13 cellular contexts compared by ENCODE assay signal in genomic region chr9:134138292-134138691, GRCh38. TPM values are rescaled to one million over a fixed set of nuclear protein-coding genes. Genes with fewer than 3 reads are reported as not detected.
DNase-seq lines count a peak whose midpoint lies in the region; ATAC-seq and TF ChIP-seq lines count a peak whose summit lies in the region.
"Had no signal": no experiment of that assay in that cellular context is flagged by ENCODE, and none has a peak within 500 bp of the region (broad histone marks: within the 10 kb centered on the region; RNA-seq: fewer than 3 reads in every experiment).

No MANE protein-coding gene starts in this region.

- peaks cover 48% of the 10 kb centered on the region for H3K4me1 Mint-ChIP-seq in CD4-positive, alpha-beta T cell (ENCODE audit: low read depth)
- peaks cover 14 to 27% (median 23%) of the 10 kb centered on the region in 3 donors for H3K4me1 Mint-ChIP-seq in IgD-negative memory B cell
- peaks cover 56% of the 10 kb centered on the region for H3K4me1 Mint-ChIP-seq in central memory CD8-positive, alpha-beta T cell
- H3K4me1 Mint-ChIP-seq in natural killer cell treated with Interleukin-12 subunit alpha and Interleukin-12 subunit beta and Interleukin-15 and Interleukin-18, amount 100 ng/mL, for 72 hours (ENCODE audit: low read depth in 2 of 2), result peaks cover 11 to 33% of the 10 kb centered on the region in 2 donors

- no peak for ATAC-seq in CD4-positive, alpha-beta T cell (ENCODE audit: poor library complexity)
- no peak for ATAC-seq in central memory CD8-positive, alpha-beta T cell (replicated peaks; ENCODE audit: extremely low read depth, poor library complexity, severe bottlenecking)
- ATAC-seq in natural killer cell treated with Interleukin-12 subunit alpha and Interleukin-12 subunit beta and Interleukin-15 and Interleukin-18, amount 100 ng/mL, for 72 hours, result no peak
- no peak for ATAC-seq in GM18498 (IDR thresholded peaks at IDR 0.05; ENCODE audit: unreplicated experiment)
- no peak for ATAC-seq in GM21825 (IDR thresholded peaks at IDR 0.05; ENCODE audit: unreplicated experiment)

- H3K27ac ChIP-seq in CD4-positive, alpha-beta T cell (ENCODE audit: low read depth, low read length), result no peak overlapping the region

- no peak for TF ChIP-seq CTCF in CD4-positive, alpha-beta T cell (IDR thresholded peaks at IDR 0.05)

- peaks cover 53% of the 10 kb centered on the region for H3K36me3 Mint-ChIP-seq in CD4-positive, alpha-beta T cell (ENCODE audit: low read depth)
- H3K36me3 Mint-ChIP-seq in IgD-negative memory B cell, result peaks cover 1% of the 10 kb centered on the region
- H3K36me3 Mint-ChIP-seq in central memory CD8-positive, alpha-beta T cell (ENCODE audit: insufficient read depth), result peaks cover 42% of the 10 kb centered on the region
- H3K36me3 Mint-ChIP-seq in natural killer cell treated with Interleukin-12 subunit alpha and Interleukin-12 subunit beta and Interleukin-15 and Interleukin-18, amount 100 ng/mL, for 72 hours, result peaks cover 17% of the 10 kb centered on the region

- POLR2A ChIA-PET in CD4-positive, alpha-beta T cell (lab: Charles Lee), result interaction anchor here (2.3 kb wide), 1 partner anchor 26 kb away, joined by 14 read pairs; the partner anchor contains the start of gene RNU6ATAC

- H3K9me3 Mint-ChIP-seq in CD4-positive, alpha-beta T cell, result no peaks in the 10 kb centered on the region
- no peaks in the 10 kb centered on the region for H3K9me3 Mint-ChIP-seq in IgD-negative memory B cell
- H3K9me3 Mint-ChIP-seq in central memory CD8-positive, alpha-beta T cell, result no peaks in the 10 kb centered on the region
- H3K9me3 Mint-ChIP-seq in natural killer cell treated with Interleukin-12 subunit alpha and Interleukin-12 subunit beta and Interleukin-15 and Interleukin-18, amount 100 ng/mL, for 72 hours, result no peaks in the 10 kb centered on the region

- H3K27me3 ChIP-seq in CD4-positive, alpha-beta T cell (ENCODE audit: control insufficient read depth, insufficient read depth, low read length), result no peaks in the 10 kb centered on the region
- H3K27me3 ChIP-seq: esophagus muscularis mucosa had no signal

- intact Hi-C loops in CD4-positive, alpha-beta T cell (cut with DNase I, micrococcal nuclease), result loop anchor here in 1 of 2 experiments (5.0 to 10.0 kb wide), 2 partner anchors 1196 to 1357 kb away; partner anchors contain the start of gene TSC1

- peak overlapping the region; percentile 79 for H3K4me3 Mint-ChIP-seq in CD4-positive, alpha-beta T cell
- H3K4me3 Mint-ChIP-seq in IgD-negative memory B cell, result peak overlapping the region; percentile 26 to 94 (median 79)
- H3K4me3 Mint-ChIP-seq in central memory CD8-positive, alpha-beta T cell, result peak overlapping the region; percentile 85
- peak overlapping the region; percentile 74 for H3K4me3 Mint-ChIP-seq in natural killer cell treated with Interleukin-12 subunit alpha and Interleukin-12 subunit beta and Interleukin-15 and Interleukin-18, amount 100 ng/mL, for 72 hours

- CTCF ChIA-PET in CD4-positive, alpha-beta T cell (lab: Charles Lee), result interaction anchor here (1.2 kb wide), 1 partner anchor 25 kb away, joined by 3 read pairs; no protein-coding TSS in a partner anchor

- no peaks in the 10 kb centered on the region for H3K9me3 ChIP-seq in CD4-positive, alpha-beta T cell (ENCODE audit: control insufficient read depth, low read length)
- H3K9me3 ChIP-seq: esophagus muscularis mucosa had no signal

- no peak for DNase-seq in CD4-positive, alpha-beta T cell
- no peak for DNase-seq in central memory CD8-positive, alpha-beta T cell (ENCODE audit: low spot score in 2 of 2)
- no peak for DNase-seq in natural killer cell treated with Interleukin-12 subunit alpha and Interleukin-12 subunit beta and Interleukin-15 and Interleukin-18, amount 100 ng/mL, for 72 hours (ENCODE audit: low spot score)
- DNase-seq in ecto neural progenitor cell (ENCODE audit: low spot score), result no peak
- DNase-seq in NCI-H526 (lab: John Stamatoyannopoulos, UW), result no peak
- DNase-seq: amniotic stem cell; GOT3; MV-4-11; NK-92 treated with Interleukin-12 subunit alpha and Interleukin-12 subunit beta, amount 100 ng/mL, for 24 hours had no signal

- peak overlapping the region; percentile 35 for H3K27ac Mint-ChIP-seq in CD4-positive, alpha-beta T cell
- peak overlapping the region in 1 of 3 donors; percentile 73 for H3K27ac Mint-ChIP-seq in IgD-negative memory B cell
- H3K27ac Mint-ChIP-seq in central memory CD8-positive, alpha-beta T cell (ENCODE audit: low read depth), result no peak overlapping the region
- H3K27ac Mint-ChIP-seq in natural killer cell treated with Interleukin-12 subunit alpha and Interleukin-12 subunit beta and Interleukin-15 and Interleukin-18, amount 100 ng/mL, for 72 hours, result peak overlapping the region in 1 of 2 donors; percentile 31

- H3K27me3 Mint-ChIP-seq in CD4-positive, alpha-beta T cell, result no peaks in the 10 kb centered on the region
- H3K27me3 Mint-ChIP-seq in IgD-negative memory B cell, result no peaks in the 10 kb centered on the region
- H3K27me3 Mint-ChIP-seq in central memory CD8-positive, alpha-beta T cell, result no peaks in the 10 kb centered on the region
- no peaks in the 10 kb centered on the region for H3K27me3 Mint-ChIP-seq in natural killer cell treated with Interleukin-12 subunit alpha and Interleukin-12 subunit beta and Interleukin-15 and Interleukin-18, amount 100 ng/mL, for 72 hours

RNA-seq across cellular contexts. Expression of gene WDR5, which starts 2.4 kb away (rescaled TPM):
- 10 to 100 TPM; 14.9 to 16.9 TPM for total RNA-seq in CD4-positive, alpha-beta T cell
- 12.5 TPM for polyA plus RNA-seq in IgD-negative memory B cell
- total RNA-seq in natural killer cell treated with Interleukin-12 subunit alpha and Interleukin-12 subunit beta and Interleukin-15 and Interleukin-18, amount 100 ng/mL, for 72 hours, result 10 to 100 TPM; 32.6 to 63.7 TPM

RNA-seq across cellular contexts. Expression of gene RNU6ATAC, which starts 26.1 kb away (rescaled TPM):
- 10 to 100 TPM; 46.6 to 74.5 TPM for total RNA-seq in CD4-positive, alpha-beta T cell
- not detected for polyA plus RNA-seq in IgD-negative memory B cell
- 10 to 100 TPM; 33.5 to 41.1 TPM for total RNA-seq in natural killer cell treated with Interleukin-12 subunit alpha and Interleukin-12 subunit beta and Interleukin-15 and Interleukin-18, amount 100 ng/mL, for 72 hours
